14 cellular contexts compared by ENCODE assay signal in the genomic region with DNA sequence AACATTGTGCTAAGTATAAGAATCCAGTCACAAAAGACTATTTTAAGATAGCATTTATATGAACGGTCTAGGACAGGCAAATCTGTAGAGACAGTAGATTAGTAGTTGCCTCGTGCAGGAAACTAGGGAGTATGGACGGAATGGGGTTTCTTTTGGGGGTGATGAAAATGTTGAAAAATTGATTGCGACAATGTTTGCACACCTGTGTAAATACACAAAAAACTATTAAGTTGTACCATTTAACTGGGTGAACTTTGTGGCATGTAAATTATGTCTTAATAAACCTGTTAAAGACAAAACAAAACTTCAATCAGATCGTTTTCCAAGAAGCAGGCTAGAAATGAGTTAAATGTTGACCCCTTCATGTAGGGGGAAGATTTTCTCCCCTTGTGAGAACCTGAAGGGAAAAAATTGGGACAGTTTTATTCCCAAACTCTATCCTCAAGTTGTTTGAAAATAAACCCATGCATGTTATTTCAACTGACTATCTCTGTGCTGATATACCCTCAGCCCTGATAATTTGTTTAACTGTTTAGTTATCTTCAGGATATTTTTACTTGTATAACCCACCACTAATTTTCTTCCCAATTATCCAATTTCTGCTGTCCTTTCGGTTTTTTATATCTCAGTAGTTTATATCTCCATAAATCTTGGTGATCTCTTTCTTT.
DNase-seq lines count a peak whose midpoint lies in the region; ATAC-seq and TF ChIP-seq lines count a peak whose summit lies in the region.
"Had no signal": no experiment of that assay in that cellular context is flagged by ENCODE, and none has a peak within 500 bp of the region (broad histone marks: within the 10 kb centered on the region; RNA-seq: fewer than 3 reads in every experiment).

No MANE protein-coding gene starts in this region.

- H3K4me2 ChIP-seq in MM.1S (ENCODE audit: low read depth, low read length) = no peak overlapping the region

- no peak overlapping the region for H2AFZ ChIP-seq in MM.1S (ENCODE audit: low read length)

- ATAC-seq in body of pancreas = peak; percentile 71

- intact Hi-C loops in body of pancreas (cut with DNase I) = no loop called here
- intact Hi-C loops in A673 (cut with micrococcal nuclease; ENCODE audit: unreplicated experiment) = no loop called here

- POLR2A ChIA-PET in A673 (lab: Charles Lee; ENCODE audit: low non-redundant PET) = no interaction called here

- no peak for TF ChIP-seq POLR2A in body of pancreas (IDR thresholded peaks at IDR 0.05)

- DNase-seq in NCI-H69 (lab: John Stamatoyannopoulos, UW) (peak; percentile 66), body of pancreas (no peak), A673 (ENCODE audit: low spot score) (no peak), G401 (ENCODE audit: low spot score) (no peak), MM.1S (no peak), NCI-H2081 treated with DMSO at 0.1 percent for 48 hours (lab: John Stamatoyannopoulos, UW) (no peak)
- DNase-seq: AML-193; Caco-2; CD4-positive, alpha-beta T cell; GDM1; GOT3; H9 had no signal

- WGBS in body of pancreas, 2 donors = 30 to 33% methylated on average over 6 of the region's 6 CpGs
- 47% methylated on average over 6 of the region's 6 CpGs for WGBS in liver

- H3K36me3 ChIP-seq in body of pancreas (replicated peaks in 1 of 2; ENCODE audit: insufficient read depth in 1 of 2, low read depth in 2 of 2) (no peaks in the 10 kb centered on the region), liver (ENCODE audit: control insufficient read depth in 4 of 4, insufficient read depth in 3 of 4, low read depth in 1 of 4, low read length in 3 of 4) (no peaks in the 10 kb centered on the region), A673 (ENCODE audit: insufficient read depth, low read length, poor library complexity, severe bottlenecking) (no peaks in the 10 kb centered on the region), MM.1S (replicated peaks; ENCODE audit: insufficient read depth, low read length) (no peaks in the 10 kb centered on the region)

- no peaks in the 10 kb centered on the region for H3K79me2 ChIP-seq in MM.1S (ENCODE audit: low read length)

- no peaks in the 10 kb centered on the region for H3F3A ChIP-seq in MM.1S (ENCODE audit: insufficient read depth, low read length)

- H3K9ac ChIP-seq in liver (ENCODE audit: low read depth in 1 of 2, low read length in 2 of 2) = peak overlapping the region in 1 of 2 donors; percentile 57
- no peak overlapping the region for H3K9ac ChIP-seq in MM.1S (ENCODE audit: low read length)

- TF ChIP-seq CTCF in body of pancreas (IDR thresholded peaks at IDR 0.05) (no peak), liver (IDR thresholded peaks at IDR 0.05; ENCODE audit: low read depth, low read length, missing input control) (no peak), A673 (conservative IDR thresholded peaks at IDR 0.05; ENCODE audit: low read depth, low read length) (no peak), MM.1S (IDR thresholded peaks at IDR 0.05; ENCODE audit: low read length) (no peak)

- no peaks in the 10 kb centered on the region for H3K9me2 ChIP-seq in MM.1S (replicated peaks; ENCODE audit: insufficient read depth, low read length)

- in situ Hi-C loops in G401 (cut with HindIII; ENCODE audit: low sequenced_read_pairs) = no loop called here

- H3K27me3 ChIP-seq in body of pancreas (no peaks in the 10 kb centered on the region), liver (ENCODE audit: control insufficient read depth in 4 of 4, insufficient read depth in 4 of 4, low read length in 3 of 4) (no peaks in the 10 kb centered on the region), A673 (replicated peaks; ENCODE audit: insufficient read depth, low read depth, low read length, poor library complexity) (no peaks in the 10 kb centered on the region), MM.1S (replicated peaks; ENCODE audit: insufficient read depth, low read length) (no peaks in the 10 kb centered on the region)

- BruUV-seq in A673 (replicated peaks; lab: Mats Ljungman, UMichigan) = no TSS peak

- TF ChIP-seq RAD21 in liver (IDR thresholded peaks at IDR 0.05) = peak in 1 of 2 donors; percentile 12

- H3K27ac ChIP-seq in body of pancreas (peak overlapping the region in 2 of 4 donors; percentile 7 to 28), liver (ENCODE audit: low read depth in 1 of 2, low read length in 2 of 2) (no peak overlapping the region), A673 (ENCODE audit: low read depth, low read length, poor library complexity, severe bottlenecking) (no peak overlapping the region), MM.1S (ENCODE audit: low read length) (no peak overlapping the region)
- H3K27ac ChIP-seq: C4-2B had no signal

- peaks cover 5% of the 10 kb centered on the region; the same call in 1 of the 2 replicates for H4K20me1 ChIP-seq in MM.1S (ENCODE audit: insufficient read depth, low read length)

- no peaks in the 10 kb centered on the region for H3K9me3 ChIP-seq in body of pancreas
- H3K9me3 ChIP-seq in liver (ENCODE audit: control insufficient read depth in 4 of 4, low read length in 3 of 4) = peaks cover 0 to 5% (median 0%) of the 10 kb centered on the region in 4 donors
- H3K9me3 ChIP-seq in A673 (ENCODE audit: low read depth, low read length, poor library complexity, severe bottlenecking) = no peaks in the 10 kb centered on the region
- H3K9me3 ChIP-seq in MM.1S (replicated peaks; ENCODE audit: insufficient read depth, low read length) = no peaks in the 10 kb centered on the region
- H3K9me3 ChIP-seq: Caco-2 had no signal

- H3K4me3 ChIP-seq in body of pancreas = no peak overlapping the region
- peak overlapping the region in 1 of 3 donors; percentile 31 for H3K4me3 ChIP-seq in liver (ENCODE audit: low read depth in 1 of 3, low read length in 3 of 3)
- no peak overlapping the region for H3K4me3 ChIP-seq in A673 (ENCODE audit: low read depth, low read length, poor library complexity, severe bottlenecking)
- H3K4me3 ChIP-seq in MM.1S (ENCODE audit: low read length) = no peak overlapping the region

- CTCF ChIA-PET in A673 (lab: Charles Lee) = no interaction called here

- H3K4me1 ChIP-seq in body of pancreas (peaks cover 35% of the 10 kb centered on the region), liver (ENCODE audit: control insufficient read depth in 4 of 4, insufficient read depth in 4 of 4, low read length in 3 of 4) (peaks cover 0 to 16% (median 4%) of the 10 kb centered on the region in 4 donors), A673 (ENCODE audit: insufficient read depth, low read length, poor library complexity, severe bottlenecking) (peaks cover 11% of the 10 kb centered on the region), MM.1S (ENCODE audit: low read length) (no peaks in the 10 kb centered on the region)

TF ChIP-seq in liver, 16 proteins besides CTCF, POLR2A, EP300 and RAD21 (continues in another document):
- TF ChIP-seq JUND (IDR thresholded peaks at IDR 0.05) (no peak), YY1 (IDR thresholded peaks at IDR 0.05) (peak; percentile 67), GABPA (IDR thresholded peaks at IDR 0.05 in 1 of 2, conservative IDR thresholded peaks at IDR 0.05 in 1 of 2) (no peak), SP1 (IDR thresholded peaks at IDR 0.05) (peak; percentile 56), FOXA2 (IDR thresholded peaks at IDR 0.05) (peak; percentile 89), EGR1 (IDR thresholded peaks at IDR 0.05; ENCODE audit: low read depth in 2 of 2) (no peak), RXRA (IDR thresholded peaks at IDR 0.05) (peak; percentile 10 to 62)
- TF ChIP-seq, protein P1, sequence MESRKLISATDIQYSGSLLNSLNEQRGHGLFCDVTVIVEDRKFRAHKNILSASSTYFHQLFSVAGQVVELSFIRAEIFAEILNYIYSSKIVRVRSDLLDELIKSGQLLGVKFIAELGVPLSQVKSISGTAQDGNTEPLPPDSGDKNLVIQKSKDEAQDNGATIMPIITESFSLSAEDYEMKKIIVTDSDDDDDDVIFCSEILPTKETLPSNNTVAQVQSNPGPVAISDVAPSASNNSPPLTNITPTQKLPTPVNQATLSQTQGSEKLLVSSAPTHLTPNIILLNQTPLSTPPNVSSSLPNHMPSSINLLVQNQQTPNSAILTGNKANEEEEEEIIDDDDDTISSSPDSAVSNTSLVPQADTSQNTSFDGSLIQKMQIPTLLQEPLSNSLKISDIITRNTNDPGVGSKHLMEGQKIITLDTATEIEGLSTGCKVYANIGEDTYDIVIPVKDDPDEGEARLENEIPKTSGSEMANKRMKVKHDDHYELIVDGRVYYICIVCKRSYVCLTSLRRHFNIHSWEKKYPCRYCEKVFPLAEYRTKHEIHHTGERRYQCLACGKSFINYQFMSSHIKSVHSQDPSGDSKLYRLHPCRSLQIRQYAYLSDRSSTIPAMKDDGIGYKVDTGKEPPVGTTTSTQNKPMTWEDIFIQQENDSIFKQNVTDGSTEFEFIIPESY (IDR thresholded peaks at IDR 0.05) = peak; percentile 66
- TF ChIP-seq, protein P2, sequence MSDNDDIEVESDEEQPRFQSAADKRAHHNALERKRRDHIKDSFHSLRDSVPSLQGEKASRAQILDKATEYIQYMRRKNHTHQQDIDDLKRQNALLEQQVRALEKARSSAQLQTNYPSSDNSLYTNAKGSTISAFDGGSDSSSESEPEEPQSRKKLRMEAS (IDR thresholded peaks at IDR 0.05) = peak; percentile 38
- TF ChIP-seq, protein P3, sequence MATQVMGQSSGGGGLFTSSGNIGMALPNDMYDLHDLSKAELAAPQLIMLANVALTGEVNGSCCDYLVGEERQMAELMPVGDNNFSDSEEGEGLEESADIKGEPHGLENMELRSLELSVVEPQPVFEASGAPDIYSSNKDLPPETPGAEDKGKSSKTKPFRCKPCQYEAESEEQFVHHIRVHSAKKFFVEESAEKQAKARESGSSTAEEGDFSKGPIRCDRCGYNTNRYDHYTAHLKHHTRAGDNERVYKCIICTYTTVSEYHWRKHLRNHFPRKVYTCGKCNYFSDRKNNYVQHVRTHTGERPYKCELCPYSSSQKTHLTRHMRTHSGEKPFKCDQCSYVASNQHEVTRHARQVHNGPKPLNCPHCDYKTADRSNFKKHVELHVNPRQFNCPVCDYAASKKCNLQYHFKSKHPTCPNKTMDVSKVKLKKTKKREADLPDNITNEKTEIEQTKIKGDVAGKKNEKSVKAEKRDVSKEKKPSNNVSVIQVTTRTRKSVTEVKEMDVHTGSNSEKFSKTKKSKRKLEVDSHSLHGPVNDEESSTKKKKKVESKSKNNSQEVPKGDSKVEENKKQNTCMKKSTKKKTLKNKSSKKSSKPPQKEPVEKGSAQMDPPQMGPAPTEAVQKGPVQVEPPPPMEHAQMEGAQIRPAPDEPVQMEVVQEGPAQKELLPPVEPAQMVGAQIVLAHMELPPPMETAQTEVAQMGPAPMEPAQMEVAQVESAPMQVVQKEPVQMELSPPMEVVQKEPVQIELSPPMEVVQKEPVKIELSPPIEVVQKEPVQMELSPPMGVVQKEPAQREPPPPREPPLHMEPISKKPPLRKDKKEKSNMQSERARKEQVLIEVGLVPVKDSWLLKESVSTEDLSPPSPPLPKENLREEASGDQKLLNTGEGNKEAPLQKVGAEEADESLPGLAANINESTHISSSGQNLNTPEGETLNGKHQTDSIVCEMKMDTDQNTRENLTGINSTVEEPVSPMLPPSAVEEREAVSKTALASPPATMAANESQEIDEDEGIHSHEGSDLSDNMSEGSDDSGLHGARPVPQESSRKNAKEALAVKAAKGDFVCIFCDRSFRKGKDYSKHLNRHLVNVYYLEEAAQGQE (IDR thresholded peaks at IDR 0.05) = peak; percentile 30
